Comparison of ENCODE assay signal across 12 cellular contexts in the genomic region with DNA sequence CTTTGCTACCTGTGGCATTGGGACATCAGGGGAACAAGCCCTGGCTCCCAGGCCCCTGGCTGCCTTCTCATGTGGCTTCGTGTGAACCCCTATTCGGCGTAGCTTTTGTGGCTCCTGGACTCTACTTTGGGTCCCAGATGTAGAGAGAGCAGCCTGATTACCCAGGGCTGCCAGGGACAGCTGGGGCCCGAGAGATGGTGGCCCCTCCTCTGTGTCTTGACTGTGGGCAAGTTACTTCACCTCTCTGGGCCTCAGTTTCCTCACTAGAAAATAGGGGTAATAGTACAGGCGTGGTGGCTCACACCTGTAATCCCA. TPM values are rescaled to one million over a fixed set of nuclear protein-coding genes. Genes with fewer than 3 reads are reported as not detected.
DNase-seq lines count a peak whose midpoint lies in the region; ATAC-seq and TF ChIP-seq lines count a peak whose summit lies in the region.
"Had no signal": no experiment of that assay in that cellular context is flagged by ENCODE, and none has a peak within 500 bp of the region (broad histone marks: within the 10 kb centered on the region; RNA-seq: fewer than 3 reads in every experiment).

No MANE protein-coding gene starts in this region.

- no peaks in the 10 kb centered on the region for H3K36me3 ChIP-seq in OCI-LY7 (ENCODE audit: insufficient read depth, low read length)
- H3K36me3 ChIP-seq in right atrium auricular region: no peaks in the 10 kb centered on the region

- CTCF ChIA-PET in activated CD4-positive, alpha-beta T cell treated with anti-CD3 and anti-CD28 coated beads, Interleukin-2, amount 10 ng/mL, durations not matched to agents 7 days and 5 days (lab: Charles Lee): interaction anchor here (1.0 to 1.7 kb wide), 5 partner anchors 21 to 363 kb away, joined by 3 to 6 read pairs (median 3); a partner anchor contains a TSS
- CTCF ChIA-PET in OCI-LY7 (lab: Charles Lee; ENCODE audit: unreplicated experiment): no interaction called here

- no peaks in the 10 kb centered on the region for H3K79me2 ChIP-seq in OCI-LY7 (ENCODE audit: insufficient read depth, low read depth, low read length)

- no peaks in the 10 kb centered on the region for H3K9me2 ChIP-seq in OCI-LY7 (ENCODE audit: insufficient read depth, low read length)

- intact Hi-C loops in OCI-LY7 (cut with micrococcal nuclease; ENCODE audit: unreplicated experiment): no loop called here

- H3K27ac ChIP-seq in OCI-LY7 (ENCODE audit: low read depth, low read length, poor library complexity, severe bottlenecking) (no peak overlapping the region), right atrium auricular region (peak overlapping the region; percentile 78 to 81), skin epidermis (peak overlapping the region in 13 of 21 experiments; percentile 31 to 91 (median 80))

- H3K4me2 ChIP-seq in OCI-LY7 (ENCODE audit: low read length): peak overlapping the region; percentile 7; the same call in 1 of the 2 replicates

- H2AFZ ChIP-seq in OCI-LY7 (ENCODE audit: low read length): no peak overlapping the region

- POLR2A ChIA-PET in activated CD4-positive, alpha-beta T cell treated with anti-CD3 and anti-CD28 coated beads, Interleukin-2, amount 10 ng/mL, durations not matched to agents 7 days and 5 days (lab: Charles Lee): no interaction called here
- POLR2A ChIA-PET in OCI-LY7 (lab: Charles Lee): no interaction called here

- DNase-seq in activated CD4-positive, alpha-beta T cell treated with anti-CD3 and anti-CD28 coated beads, Interleukin-2, amount 10 ng/mL, durations not matched to agents 7 days and 5 days: no peak
- no peak for DNase-seq in activated CD4-positive, alpha-beta T cell treated with anti-CD3 and anti-CD28 coated beads, Interleukin-2, amount 50 U/mL, for 1 hour
- DNase-seq in OCI-LY7 (ENCODE audit: low spot score): no peak
- DNase-seq in right atrium auricular region (ENCODE audit: low spot score): no peak
- DNase-seq in stimulated activated CD8-positive, alpha-beta memory T cell treated with anti-CD3 and anti-CD28 coated beads, Interleukin-4, amount 100 ng/mL, for 48 hours: no peak
- no peak for DNase-seq in stimulated activated naive CD4-positive, alpha-beta T cell treated with Interleukin-2 at 50 U/mL for 16 hours (lab: John Stamatoyannopoulos, UW)
- DNase-seq: GOT3; NK-92 treated with Interleukin-12 subunit alpha and Interleukin-12 subunit beta, amount 100 ng/mL, for 24 hours had no signal

- H3K9me3 ChIP-seq in OCI-LY7 (ENCODE audit: low read length) (no peaks in the 10 kb centered on the region), right atrium auricular region (no peaks in the 10 kb centered on the region)

- no peaks in the 10 kb centered on the region for H3K27me3 Mint-ChIP-seq in activated CD4-positive, alpha-beta T cell treated with anti-CD3 and anti-CD28 coated beads, Interleukin-2, amount 10 ng/mL, durations not matched to agents 7 days and 5 days

- TF ChIP-seq CTCF in OCI-LY7 (conservative IDR thresholded peaks at IDR 0.05; ENCODE audit: low read length): no peak
- TF ChIP-seq CTCF in right atrium auricular region (IDR thresholded peaks at IDR 0.05): no peak

- H4K20me1 ChIP-seq in OCI-LY7 (ENCODE audit: insufficient read depth, low read length): no peaks in the 10 kb centered on the region

- peak overlapping the region; percentile 50 for H3K27ac Mint-ChIP-seq in activated CD4-positive, alpha-beta T cell treated with anti-CD3 and anti-CD28 coated beads, Interleukin-2, amount 10 ng/mL, durations not matched to agents 7 days and 5 days

- H3K4me1 ChIP-seq in OCI-LY7 (ENCODE audit: insufficient read depth, low read length, poor library complexity, severe bottlenecking): peaks cover 17% of the 10 kb centered on the region
- peaks cover 0 to 12% of the 10 kb centered on the region in 2 donors for H3K4me1 ChIP-seq in right atrium auricular region

- H3K4me1 Mint-ChIP-seq in activated CD4-positive, alpha-beta T cell treated with anti-CD3 and anti-CD28 coated beads, Interleukin-2, amount 10 ng/mL, durations not matched to agents 7 days and 5 days: peaks cover 16% of the 10 kb centered on the region

- H3K4me3 Mint-ChIP-seq in activated CD4-positive, alpha-beta T cell treated with anti-CD3 and anti-CD28 coated beads, Interleukin-2, amount 10 ng/mL, durations not matched to agents 7 days and 5 days: peak overlapping the region; percentile 76

- no peaks in the 10 kb centered on the region for H3K27me3 ChIP-seq in right atrium auricular region

- peaks cover 1% of the 10 kb centered on the region for H3K36me3 Mint-ChIP-seq in activated CD4-positive, alpha-beta T cell treated with anti-CD3 and anti-CD28 coated beads, Interleukin-2, amount 10 ng/mL, durations not matched to agents 7 days and 5 days (ENCODE audit: low read depth)

- H3K9me3 Mint-ChIP-seq in activated CD4-positive, alpha-beta T cell treated with anti-CD3 and anti-CD28 coated beads, Interleukin-2, amount 10 ng/mL, durations not matched to agents 7 days and 5 days: no peaks in the 10 kb centered on the region

- no TSS peak for BruUV-seq in OCI-LY7 (replicated peaks; lab: Mats Ljungman, UMichigan)

- no peak overlapping the region for H3K4me3 ChIP-seq in OCI-LY7 (ENCODE audit: low read depth, low read length, poor library complexity, severe bottlenecking)
- peak overlapping the region; percentile 7 to 78 for H3K4me3 ChIP-seq in right atrium auricular region
- peak overlapping the region in 1 of 7 experiments; percentile 79 for H3K4me3 ChIP-seq in skin epidermis
- H3K4me3 ChIP-seq: GM12878 had no signal

- no peak for ATAC-seq in GM19395 (IDR thresholded peaks at IDR 0.05; ENCODE audit: unreplicated experiment)
- ATAC-seq: activated CD4-positive, CD25-positive, alpha-beta regulatory T cell treated with anti-CD3 and anti-CD28 coated beads, Interleukin-2, amount 50 U/mL, for 24 hours; GM12878 had no signal

RNA-seq across cellular contexts. Expression of a gene that starts 2.0 kb away (rescaled TPM):
- total RNA-seq in activated CD4-positive, alpha-beta T cell treated with anti-CD3 and anti-CD28 coated beads, Interleukin-2, amount 10 ng/mL, durations not matched to agents 7 days and 5 days: 1 to 10 TPM; 8.2 to 9.1 TPM
- 0.88 and 1.5 TPM in 2 replicates for total RNA-seq in OCI-LY7 (2014; rRNA removed; shearing (Covaris generic))
- 3.3 and 4.6 TPM in 2 replicates for total RNA-seq in OCI-LY7 (2022)
- 1 to 10 TPM; 4.5 to 8.6 TPM for total RNA-seq in right atrium auricular region

RNA-seq across cellular contexts. Expression of a gene that starts 15.3 kb away (rescaled TPM):
- 100 to 1,000 TPM; 476 to 482 TPM for total RNA-seq in activated CD4-positive, alpha-beta T cell treated with anti-CD3 and anti-CD28 coated beads, Interleukin-2, amount 10 ng/mL, durations not matched to agents 7 days and 5 days
- 598 and 1,041 TPM in 2 replicates for total RNA-seq in OCI-LY7 (2014; rRNA removed; shearing (Covaris generic))
- total RNA-seq in OCI-LY7 (2022): 686 and 701 TPM in 2 replicates
- 100 to 1,000 TPM; 104 to 125 TPM for total RNA-seq in right atrium auricular region

RNA-seq across cellular contexts. Expression of a gene that starts 19.6 kb away (rescaled TPM):
- 10 to 100 TPM; 86.3 to 91.5 TPM for total RNA-seq in activated CD4-positive, alpha-beta T cell treated with anti-CD3 and anti-CD28 coated beads, Interleukin-2, amount 10 ng/mL, durations not matched to agents 7 days and 5 days
- 29.0 and 56.8 TPM in 2 replicates for total RNA-seq in OCI-LY7 (2014; rRNA removed; shearing (Covaris generic))
- total RNA-seq in OCI-LY7 (2022) (37.0 and 40.0 TPM in 2 replicates), right atrium auricular region (10 to 100 TPM; 22.8 to 24.4 TPM)

RNA-seq across cellular contexts. Expression of a gene that starts 47.7 kb away (rescaled TPM):
- 10 to 100 TPM; 60.6 to 68.3 TPM for total RNA-seq in activated CD4-positive, alpha-beta T cell treated with anti-CD3 and anti-CD28 coated beads, Interleukin-2, amount 10 ng/mL, durations not matched to agents 7 days and 5 days
- total RNA-seq in OCI-LY7 (2014; rRNA removed; shearing (Covaris generic)): 71.8 and 97.6 TPM in 2 replicates
- 51.6 and 55.5 TPM in 2 replicates for total RNA-seq in OCI-LY7 (2022)
- total RNA-seq in right atrium auricular region: 10 to 100 TPM; 23.1 to 33.1 TPM
